8 cellular contexts compared by ENCODE assay signal in genomic region chr15:74872702-74873035, GRCh38. TPM values are rescaled to one million over a fixed set of nuclear protein-coding genes. Genes with fewer than 3 reads are reported as not detected.
DNase-seq lines count a peak whose midpoint lies in the region; ATAC-seq and TF ChIP-seq lines count a peak whose summit lies in the region.

No MANE protein-coding gene starts in this region.

- H4K5ac ChIP-seq in mesendoderm (ENCODE audit: low read length) = no peak overlapping the region

- in situ Hi-C loops in brain microvascular endothelial cell (cut with HindIII; ENCODE audit: low pct_ligation_motif_present, low sequenced_read_pairs) = no loop called here

- H3K9ac ChIP-seq in mesendoderm (ENCODE audit: low read length) = peak overlapping the region; percentile 37

- H3K4ac ChIP-seq in mesendoderm (ENCODE audit: low read depth, low read length) = no peak overlapping the region

- H4K8ac ChIP-seq in mesendoderm (ENCODE audit: low read depth, low read length) = no peak overlapping the region

- H2BK15ac ChIP-seq in mesendoderm (replicated peaks; ENCODE audit: low read depth) = no peak overlapping the region

- H3K56ac ChIP-seq in mesendoderm (ENCODE audit: low read length) = peak overlapping the region; percentile 90

- no peak overlapping the region for H2AK5ac ChIP-seq in mesendoderm (ENCODE audit: low read length)

- H3K18ac ChIP-seq in mesendoderm (ENCODE audit: low read length) = no peak overlapping the region

- peaks cover 6% of the 10 kb centered on the region for H3K79me1 ChIP-seq in mesendoderm (ENCODE audit: low read length)

- TF ChIP-seq CTCF in heart right ventricle (IDR thresholded peaks at IDR 0.05) (no peak), brain microvascular endothelial cell (IDR thresholded peaks at IDR 0.05; ENCODE audit: low read depth, low read length, missing control alignments) (no peak)

- H3K36me3 ChIP-seq in heart right ventricle (peaks cover 0 to 9% (median 0%) of the 10 kb centered on the region in 9 donors), brain microvascular endothelial cell (replicated peaks) (no peaks in the 10 kb centered on the region), mesendoderm (ENCODE audit: control insufficient read depth, insufficient read depth, low read length) (no peaks in the 10 kb centered on the region), urinary bladder (ENCODE audit: insufficient read depth) (no peaks in the 10 kb centered on the region)

- no peak overlapping the region for H3K23ac ChIP-seq in mesendoderm (ENCODE audit: low read length)

- DNase-seq in heart right ventricle = no peak
- no peak for DNase-seq in Right ventricle myocardium superior
- no peak for DNase-seq in brain microvascular endothelial cell
- no peak for DNase-seq in mesendoderm
- DNase-seq in DMS153 (lab: John Stamatoyannopoulos, UW) = no peak
- no peak for DNase-seq in germinal center (ENCODE audit: low spot score)
- DNase-seq in cerebellar cortex (ENCODE audit: low spot score) = no peak

- ATAC-seq in heart right ventricle (no peak), Right ventricle myocardium superior (ENCODE audit: poor library complexity) (no peak)

- intact Hi-C loops in heart right ventricle (cut with DNase I) (no loop called here), Right ventricle myocardium superior (cut with DNase I) (no loop called here)

- H3K4me1 ChIP-seq in heart right ventricle (peaks cover 17 to 58% (median 55%) of the 10 kb centered on the region in 9 donors), mesendoderm (ENCODE audit: control insufficient read depth, low read depth, low read length) (peaks cover 2% of the 10 kb centered on the region), urinary bladder (ENCODE audit: insufficient read depth) (no peaks in the 10 kb centered on the region)

- peak overlapping the region; percentile 42 for H3K4me2 ChIP-seq in mesendoderm (ENCODE audit: low read length)

- H3K27me3 ChIP-seq in heart right ventricle (no peaks in the 10 kb centered on the region), brain microvascular endothelial cell (replicated peaks) (no peaks in the 10 kb centered on the region), mesendoderm (ENCODE audit: insufficient read depth, low read length, poor library complexity) (no peaks in the 10 kb centered on the region)

- H3K9me3 ChIP-seq in heart right ventricle = no peaks in the 10 kb centered on the region

- peak overlapping the region; percentile 62 to 97 (median 94) for H3K27ac ChIP-seq in heart right ventricle
- H3K27ac ChIP-seq in brain microvascular endothelial cell = peak overlapping the region; percentile 92
- no peak overlapping the region for H3K27ac ChIP-seq in mesendoderm (ENCODE audit: low read depth, low read length)
- H3K27ac ChIP-seq in urinary bladder (ENCODE audit: low read depth) = peak overlapping the region; percentile 82

- WGBS in heart right ventricle, 2 donors = 1 to 2% methylated on average over 11 of the region's 11 CpGs
- no CpG with 5 or more reads among the region's 11 CpGs for WGBS in mesendoderm (ENCODE audit: extremely low coverage, insufficient coverage, low lambda C conversion rate)
- under 1% methylated on average over 11 of the region's 11 CpGs for WGBS in urinary bladder

- H3K79me2 ChIP-seq in mesendoderm (ENCODE audit: control insufficient read depth, insufficient read depth, low read length) = peaks cover 20% of the 10 kb centered on the region

- H3K4me3 ChIP-seq in heart right ventricle (peak overlapping the region; percentile 57 to 94 (median 68)), brain microvascular endothelial cell (ENCODE audit: low read depth, low read length) (peak overlapping the region; percentile 82), mesendoderm (ENCODE audit: low read length) (peak overlapping the region; percentile 79), urinary bladder (ENCODE audit: low read depth, low read length) (peak overlapping the region; percentile 56)

- H2BK120ac ChIP-seq in mesendoderm (ENCODE audit: low read depth, low read length) = no peak overlapping the region

- H2BK5ac ChIP-seq in mesendoderm (ENCODE audit: low read length) = no peak overlapping the region

RNA-seq across cellular contexts. Expression of gene SCAMP2, which starts 0.5 kb away (rescaled TPM):
- total RNA-seq in heart right ventricle (10 to 100 TPM; 28.0 to 64.3 (median 39.1) TPM), Right ventricle myocardium superior (38.8 TPM), urinary bladder (22.4 TPM)
- polyA plus RNA-seq in heart right ventricle (10 to 100 TPM; 30.9 to 76.7 TPM), urinary bladder (46.3 TPM)
- 36.0 TPM for polyA plus RNA-seq in mesendoderm (2013, experiment 1 of 2)
- polyA plus RNA-seq in mesendoderm (2013, experiment 2 of 2) = 32.5 TPM

RNA-seq across cellular contexts. Expression of gene MPI, which starts 17.2 kb away (rescaled TPM):
- total RNA-seq in heart right ventricle = 10 to 100 TPM; 39.3 to 86.4 (median 57.4) TPM
- 10 to 100 TPM; 24.4 to 34.3 TPM for polyA plus RNA-seq in heart right ventricle
- 53.2 TPM for total RNA-seq in Right ventricle myocardium superior
- 21.1 TPM for polyA plus RNA-seq in mesendoderm (2013, experiment 1 of 2)
- 20.1 TPM for polyA plus RNA-seq in mesendoderm (2013, experiment 2 of 2)
- total RNA-seq in urinary bladder = 33.6 TPM
- 37.4 TPM for polyA plus RNA-seq in urinary bladder

RNA-seq across cellular contexts. Expression of gene ULK3, which starts 29.7 kb away (rescaled TPM):
- total RNA-seq in heart right ventricle (10 to 100 TPM; 21.3 to 44.0 (median 24.7) TPM), Right ventricle myocardium superior (35.8 TPM), urinary bladder (16.1 TPM)
- polyA plus RNA-seq in heart right ventricle (10 to 100 TPM; 22.5 to 56.3 TPM), urinary bladder (25.1 TPM)
- polyA plus RNA-seq in mesendoderm (2013, experiment 1 of 2) = 13.7 TPM
- polyA plus RNA-seq in mesendoderm (2013, experiment 2 of 2) = 13.9 TPM

RNA-seq across cellular contexts. Expression of gene FAM219B, which starts 34.0 kb away (rescaled TPM):
- 100 to 1,000 TPM in 4 of 10 donors, 10 to 100 TPM in 6; 73.1 to 159 (median 98.7) TPM for total RNA-seq in heart right ventricle
- polyA plus RNA-seq in heart right ventricle = 10 to 100 TPM; 27.1 to 51.1 TPM
- 115 TPM for total RNA-seq in Right ventricle myocardium superior
- polyA plus RNA-seq in mesendoderm (2013, experiment 1 of 2) = 24.2 TPM
- 24.6 TPM for polyA plus RNA-seq in mesendoderm (2013, experiment 2 of 2)
- total RNA-seq in urinary bladder = 52.0 TPM
- polyA plus RNA-seq in urinary bladder = 62.3 TPM

RNA-seq across cellular contexts. Expression of gene CPLX3, which starts 46.2 kb away (rescaled TPM):
- total RNA-seq in heart right ventricle (1 to 10 TPM in 7 of 10 donors, under 1 TPM in 2, not detected in 1; 0.64 to 6.1 (median 1.3) TPM), Right ventricle myocardium superior (3.6 TPM), urinary bladder (not detected)
- polyA plus RNA-seq in heart right ventricle (10 to 100 TPM in 1 of 2 donors, under 1 TPM in 1; 0.04 to 14.6 TPM), urinary bladder (0.22 TPM)
- 0.22 TPM for polyA plus RNA-seq in mesendoderm (2013, experiment 1 of 2)
- 0.24 TPM for polyA plus RNA-seq in mesendoderm (2013, experiment 2 of 2)
